ENCODE assay signal across 22 cellular contexts in the genomic region with DNA sequence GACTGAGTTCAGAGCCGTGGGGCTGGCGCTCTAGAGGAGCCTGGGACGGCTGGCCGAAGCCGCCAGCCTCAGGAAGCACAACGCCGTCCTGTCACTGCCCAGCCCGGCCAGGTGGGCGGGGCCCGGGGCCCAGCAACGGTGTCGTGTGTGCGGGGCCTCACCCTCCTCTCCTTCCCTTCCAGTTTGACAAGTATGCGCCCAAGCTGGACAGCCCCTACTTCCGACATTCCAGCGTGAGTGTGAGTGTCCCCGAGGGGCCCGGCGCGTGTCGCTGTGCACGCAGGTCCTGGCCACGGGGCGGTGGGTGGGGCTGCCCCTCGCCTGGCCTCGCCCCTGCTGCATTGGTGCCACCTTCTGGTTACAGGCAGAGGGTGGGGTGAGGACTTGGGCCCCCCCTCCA. TPM values are rescaled to one million over a fixed set of nuclear protein-coding genes. Genes with fewer than 3 reads are reported as not detected.
"Had no signal": no experiment of that assay in that cellular context is flagged by ENCODE, and none has a peak within 500 bp of the region (broad histone marks: within the 10 kb centered on the region; RNA-seq: fewer than 3 reads in every experiment).

No MANE protein-coding gene starts in this region.

- H3K27ac Mint-ChIP-seq: activated naive CD4-positive, alpha-beta T cell treated with anti-CD3 and anti-CD28 coated beads, Interleukin-2, amount 50 U/mL, for 24 hours; activated T-cell treated with anti-CD3 and anti-CD28 coated beads, Interleukin-2, amount 50 U/mL, for 72 hours; dendritic cell treated with granulocyte-macrophage colony-stimulating factor and Interleukin-4, amounts not matched to agents 40 ng/mL and 50 ng/mL, for 4 days; naive B cell; progenitor cell of endocrine pancreas had no signal

- H3K9me3 ChIP-seq: esophagus muscularis mucosa, heart right ventricle, right atrium auricular region, tibial nerve had no signal

- H3K4me1 Mint-ChIP-seq: activated naive CD4-positive, alpha-beta T cell treated with anti-CD3 and anti-CD28 coated beads, Interleukin-2, amount 50 U/mL, for 24 hours; neural crest cell had no signal

- DNase-seq: activated CD4-positive, alpha-beta T cell treated with anti-CD3 and anti-CD28 coated beads for 1 hour; activated CD8-positive, alpha-beta memory T cell treated with anti-CD3 and anti-CD28 coated beads for 24 hours; activated effector memory CD4-positive, alpha-beta T cell treated with anti-CD3 and anti-CD28 coated beads, Interleukin-2, amount 50 U/mL, for 16 hours; activated T-cell treated with anti-CD3 and anti-CD28 coated beads, Interleukin-2, amount 50 U/mL, for 72 hours; effector CD8-positive, alpha-beta T cell; heart right ventricle; naive B cell; stimulated activated naive CD8-positive, alpha-beta T cell treated with anti-CD3 and anti-CD28 coated beads, Interleukin-15, Interleukin-2, amounts not matched to agents 100 U/mL and 50 U/mL, for 24 hours; SW 1271; T-helper 2 cell; WERI-Rb-1 had no signal

- H3K4me3 Mint-ChIP-seq: activated naive CD4-positive, alpha-beta T cell treated with anti-CD3 and anti-CD28 coated beads, Interleukin-2, amount 50 U/mL, for 24 hours; activated T-cell treated with anti-CD3 and anti-CD28 coated beads, Interleukin-2, amount 50 U/mL, for 72 hours; dendritic cell treated with granulocyte-macrophage colony-stimulating factor and Interleukin-4, amounts not matched to agents 40 ng/mL and 50 ng/mL, for 4 days; naive B cell; neural crest cell had no signal

- H3K27ac ChIP-seq: cardiac muscle cell, esophagus muscularis mucosa, heart right ventricle, right atrium auricular region, skin epidermis, tibial nerve, WERI-Rb-1 had no signal

- H3K36me3 Mint-ChIP-seq: activated naive CD4-positive, alpha-beta T cell treated with anti-CD3 and anti-CD28 coated beads, Interleukin-2, amount 50 U/mL, for 24 hours; naive B cell had no signal

- H3K27me3 ChIP-seq: cardiac muscle cell, esophagus muscularis mucosa, heart right ventricle, right atrium auricular region, tibial nerve had no signal

- H3K4me3 ChIP-seq: cardiac muscle cell, esophagus muscularis mucosa, heart right ventricle, right atrium auricular region, skin epidermis, tibial nerve had no signal

- ATAC-seq: activated T-cell treated with anti-CD3 and anti-CD28 coated beads, Interleukin-2, amount 50 U/mL, for 72 hours; heart right ventricle; stimulated activated naive CD8-positive, alpha-beta T cell treated with anti-CD3 and anti-CD28 coated beads, Interleukin-15, Interleukin-2, amounts not matched to agents 100 U/mL and 50 U/mL, for 24 hours had no signal

- H3K27me3 Mint-ChIP-seq: activated naive CD4-positive, alpha-beta T cell treated with anti-CD3 and anti-CD28 coated beads, Interleukin-2, amount 50 U/mL, for 24 hours; dendritic cell treated with granulocyte-macrophage colony-stimulating factor and Interleukin-4, amounts not matched to agents 40 ng/mL and 50 ng/mL, for 4 days; naive B cell; progenitor cell of endocrine pancreas had no signal

- H3K9me3 Mint-ChIP-seq: activated naive CD4-positive, alpha-beta T cell treated with anti-CD3 and anti-CD28 coated beads, Interleukin-2, amount 50 U/mL, for 24 hours; activated T-cell treated with anti-CD3 and anti-CD28 coated beads, Interleukin-2, amount 50 U/mL, for 72 hours; dendritic cell treated with granulocyte-macrophage colony-stimulating factor and Interleukin-4, amounts not matched to agents 40 ng/mL and 50 ng/mL, for 4 days; naive B cell; neural crest cell had no signal

- H3K4me1 ChIP-seq: esophagus muscularis mucosa, heart right ventricle, right atrium auricular region had no signal

RNA-seq across cellular contexts. Expression of gene LRCOL1, which starts 38.3 kb away (rescaled TPM):
- total RNA-seq: activated T-cell treated with anti-CD3 and anti-CD28 coated beads, Interleukin-2, amount 50 U/mL, for 72 hours; cardiac muscle cell; chondrocyte; esophagus muscularis mucosa; osteoblast; progenitor cell of endocrine pancreas; right atrium auricular region; tibial nerve had no signal
- polyA plus RNA-seq: cardiac muscle cell had no signal

RNA-seq across cellular contexts. Expression of gene P2RX2, which starts 46.5 kb away (rescaled TPM):
- total RNA-seq: activated T-cell treated with anti-CD3 and anti-CD28 coated beads, Interleukin-2, amount 50 U/mL, for 72 hours; cardiac muscle cell; chondrocyte; heart right ventricle; neural crest cell; osteoblast; right atrium auricular region; tibial nerve had no signal
- polyA plus RNA-seq: cardiac muscle cell, heart right ventricle had no signal
